Comparison of ENCODE assay signal across 8 cellular contexts in the genomic region with DNA sequence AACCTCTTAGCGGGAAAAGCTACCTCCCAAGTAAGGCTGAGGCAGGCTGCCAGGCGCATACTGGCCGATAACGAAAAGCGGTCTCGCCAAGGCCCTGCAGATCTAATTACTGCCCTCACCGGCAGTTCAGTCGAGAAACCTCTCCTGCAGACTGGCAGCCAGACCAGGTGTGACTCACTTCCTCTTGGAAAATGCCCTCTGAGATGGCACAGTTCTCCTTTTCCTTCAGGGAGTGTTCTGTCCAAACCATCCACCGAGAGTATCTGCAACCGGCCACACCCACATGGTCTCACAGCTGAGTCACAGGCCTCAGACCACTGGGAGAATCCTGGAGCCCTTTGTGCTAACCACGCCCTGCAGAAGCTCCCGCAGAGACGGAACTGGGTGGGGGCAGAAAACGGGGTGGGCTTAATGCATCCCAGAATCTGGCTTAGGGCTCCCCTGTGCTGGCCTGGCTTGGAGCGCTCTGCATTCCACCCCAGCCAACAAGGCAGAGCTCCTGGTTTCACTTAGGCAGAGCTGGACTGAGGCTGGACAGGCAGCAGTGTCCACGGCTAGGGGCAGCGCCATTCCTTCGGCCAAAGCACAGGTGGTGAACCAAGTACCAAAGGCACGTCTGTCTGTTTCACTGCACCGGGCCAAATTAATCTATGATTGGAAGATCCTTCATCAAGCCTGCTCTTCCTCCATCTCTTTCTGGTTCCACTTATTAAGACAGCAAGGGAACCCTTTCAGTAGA. TPM values are rescaled to one million over a fixed set of nuclear protein-coding genes. Genes with fewer than 3 reads are reported as not detected.
DNase-seq lines count a peak whose midpoint lies in the region; ATAC-seq and TF ChIP-seq lines count a peak whose summit lies in the region.

No MANE protein-coding gene starts in this region.

- H3K27ac ChIP-seq in smooth muscle cell (ENCODE audit: low read depth) = peak overlapping the region; percentile 99

- H3K4me3 ChIP-seq in H7 (ENCODE audit: insufficient read depth, low read depth, low read length) (peak overlapping the region; percentile 95), smooth muscle cell (peak overlapping the region; percentile 81)

- peaks cover 0 to 3% (median 0%) of the 10 kb centered on the region in 3 donors for H3K36me3 Mint-ChIP-seq in immature natural killer cell

- peaks cover 0 to 10% (median 5%) of the 10 kb centered on the region in 3 donors for H3K27me3 Mint-ChIP-seq in immature natural killer cell (ENCODE audit: low read depth in 3 of 3)

- peak overlapping the region; percentile 89 to 99 (median 97) for H3K4me3 Mint-ChIP-seq in immature natural killer cell

- peaks cover 48% of the 10 kb centered on the region for H4K20me1 ChIP-seq in smooth muscle cell (ENCODE audit: low read depth)

- TF ChIP-seq CTCF in smooth muscle cell (IDR thresholded peaks at IDR 0.05; ENCODE audit: borderline replicate concordance, insufficient read depth, poor library complexity, severe bottlenecking) = no peak

- peak overlapping the region; percentile 86 to 98 (median 92) for H3K27ac Mint-ChIP-seq in immature natural killer cell

- no peaks in the 10 kb centered on the region for H3K9me3 ChIP-seq in smooth muscle cell (replicated peaks; ENCODE audit: low read depth)

- H3K79me2 ChIP-seq in smooth muscle cell (ENCODE audit: low read depth) = peaks cover 48% of the 10 kb centered on the region

- peaks cover 56% of the 10 kb centered on the region for H3F3A ChIP-seq in smooth muscle cell (ENCODE audit: low read depth)

- H3K9me3 Mint-ChIP-seq in immature natural killer cell = no peaks in the 10 kb centered on the region

- no peaks in the 10 kb centered on the region for H3K27me3 ChIP-seq in H7 (ENCODE audit: control insufficient read depth, insufficient read depth, low read length)
- no peaks in the 10 kb centered on the region for H3K27me3 ChIP-seq in smooth muscle cell (ENCODE audit: low read depth)

- H3K36me3 ChIP-seq in H7 (replicated peaks; ENCODE audit: control insufficient read depth, insufficient read depth, low read length) (no peaks in the 10 kb centered on the region), smooth muscle cell (ENCODE audit: low read depth) (no peaks in the 10 kb centered on the region)

- peak; percentile 62 for DNase-seq in 8988T
- DNase-seq in H7 = peak; percentile 65
- peak; percentile 47 for DNase-seq in RPMI8226
- DNase-seq in T47D (ENCODE audit: low read depth in 1 of 2, low spot score in 1 of 2) = peak; percentile 45 to 95
- no peak for DNase-seq in immature natural killer cell
- DNase-seq in smooth muscle cell (lab: John Stamatoyannopoulos, UW; ENCODE audit: unreplicated experiment) = peak; percentile 43
- DNase-seq in NK-92 (lab: John Stamatoyannopoulos, UW; ENCODE audit: unreplicated experiment) = no peak

- peaks cover 46 to 54% of the 10 kb centered on the region in 2 donors for H3K4me1 Mint-ChIP-seq in immature natural killer cell

- H2AFZ ChIP-seq in smooth muscle cell (ENCODE audit: low read depth) = peak overlapping the region; percentile 28

- peaks cover 26% of the 10 kb centered on the region for H3K4me1 ChIP-seq in smooth muscle cell (ENCODE audit: low read depth)

- in situ Hi-C loops in T47D (cut with HindIII; ENCODE audit: low pct_unique_long_range_greater_than_20kb, low sequenced_read_pairs) = no loop called here

- H3K4me2 ChIP-seq in smooth muscle cell = peak overlapping the region; percentile 86

- peak overlapping the region; percentile 89 for H3K9ac ChIP-seq in smooth muscle cell (ENCODE audit: low read depth)

- ATAC-seq in GM18517 (IDR thresholded peaks at IDR 0.05; ENCODE audit: unreplicated experiment) = no peak

- 2% methylated on average over 20 of the region's 20 CpGs for WGBS in smooth muscle cell (ENCODE audit: low lambda C conversion rate)

RNA-seq across cellular contexts. Expression of gene S100A10, which starts 1.1 kb away (rescaled TPM):
- total RNA-seq in H7 (2014; rRNA removed; shearing (Covaris generic)) = 102 and 116 TPM in 2 replicates
- polyA plus RNA-seq in immature natural killer cell (100 to 1,000 TPM; 445 to 680 (median 567) TPM), smooth muscle cell (1,351 and 2,073 TPM in 2 replicates)
- total RNA-seq in smooth muscle cell = 339 and 477 TPM in 2 replicates

RNA-seq across cellular contexts. Expression of gene S100A11, which starts 44.3 kb away (rescaled TPM):
- total RNA-seq in H7 (2014; rRNA removed; shearing (Covaris generic)) = 474 and 597 TPM in 2 replicates
- polyA plus RNA-seq in immature natural killer cell = 100 to 1,000 TPM; 331 to 469 (median 429) TPM
- total RNA-seq in smooth muscle cell = 990 and 1,481 TPM in 2 replicates
- polyA plus RNA-seq in smooth muscle cell = 2,824 and 4,054 TPM in 2 replicates

Comparison
In these comparisons a context has a peak if more than half of its experiments do, and no peak if none do; other contexts are left out.
1. DNase-seq: peak in 8988T (single experiment), H7 (single experiment), RPMI8226 (single experiment), T47D (2 of 2) and smooth muscle cell (single experiment); none in immature natural killer cell (0 of 3) and NK-92 (single experiment).